In genomic region chr18:9417081-9417841, GRCh38 we compare ENCODE assay signal across 9 cellular contexts. TPM values are rescaled to one million over a fixed set of nuclear protein-coding genes. Genes with fewer than 3 reads are reported as not detected.
DNase-seq lines count a peak whose midpoint lies in the region; ATAC-seq and TF ChIP-seq lines count a peak whose summit lies in the region.
"Had no signal": no experiment of that assay in that cellular context is flagged by ENCODE, and none has a peak within 500 bp of the region (broad histone marks: within the 10 kb centered on the region; RNA-seq: fewer than 3 reads in every experiment).

No MANE protein-coding gene starts in this region.

- intact Hi-C loops in Right ventricle myocardium inferior (cut with DNase I), result no loop called here
- intact Hi-C loops in cardiac septum (cut with DNase I), result no loop called here
- intact Hi-C loops in dorsolateral prefrontal cortex (cut with DNase I), result no loop called here

- peak overlapping the region in 40 of 59 donors; percentile 0 to 55 (median 30) for H3K4me3 ChIP-seq in dorsolateral prefrontal cortex

- peak; percentile 63 for DNase-seq in Right ventricle myocardium inferior (ENCODE audit: missing footprints)
- no peak for DNase-seq in cardiac septum (ENCODE audit: low spot score)
- DNase-seq in dorsolateral prefrontal cortex, result peak in 1 of 10 donors; percentile 65
- DNase-seq in midbrain (lab: John Stamatoyannopoulos, UW), result peak; percentile 9
- no peak for DNase-seq in activated naive CD4-positive, alpha-beta T cell treated with anti-CD3 and anti-CD28 coated beads, Interleukin-2, amount 50 U/mL, for 16 hours
- DNase-seq in effector CD4-positive, alpha-beta T cell, result no peak
- DNase-seq in activated naive CD4-positive, alpha-beta T cell (lab: John Stamatoyannopoulos, UW), result no peak
- DNase-seq in T-helper 2 cell, result no peak
- DNase-seq: NCI-H1436 treated with DMSO at 0.1 percent for 48 hours had no signal

- ATAC-seq in Right ventricle myocardium inferior, result peak; percentile 70

- TF ChIP-seq CTCF in dorsolateral prefrontal cortex (IDR thresholded peaks at IDR 0.05 in 54 of 56, conservative IDR thresholded peaks at IDR 0.05 in 2 of 56; ENCODE audit: low read depth in 1 of 56, partially characterized antibody in 56 of 56), result no peak

- H3K27me3 ChIP-seq in dorsolateral prefrontal cortex, result no peaks in the 10 kb centered on the region

- H3K27ac ChIP-seq in dorsolateral prefrontal cortex, result peak overlapping the region in 1 of 59 donors; percentile 3

RNA-seq across cellular contexts. Expression of gene RALBP1, which starts 58.1 kb away (rescaled TPM):
- total RNA-seq in Right ventricle myocardium inferior, result 48.7 TPM
- total RNA-seq in cardiac septum, result 51.0 TPM
- 10 to 100 TPM; 44.6 to 89.8 (median 64.5) TPM for total RNA-seq in dorsolateral prefrontal cortex

Comparison
In these comparisons a context has a peak if more than half of its experiments do, and no peak if none do; other contexts are left out.
1. DNase-seq: peak in Right ventricle myocardium inferior (single experiment) and midbrain (single experiment); none in cardiac septum (single experiment), activated naive CD4-positive, alpha-beta T cell treated with anti-CD3 and anti-CD28 coated beads, Interleukin-2, amount 50 U/mL, for 16 hours (single experiment), effector CD4-positive, alpha-beta T cell (single experiment), activated naive CD4-positive, alpha-beta T cell (0 of 4) and T-helper 2 cell (0 of 5).